29 cellular contexts compared by ENCODE assay signal in the genomic region with DNA sequence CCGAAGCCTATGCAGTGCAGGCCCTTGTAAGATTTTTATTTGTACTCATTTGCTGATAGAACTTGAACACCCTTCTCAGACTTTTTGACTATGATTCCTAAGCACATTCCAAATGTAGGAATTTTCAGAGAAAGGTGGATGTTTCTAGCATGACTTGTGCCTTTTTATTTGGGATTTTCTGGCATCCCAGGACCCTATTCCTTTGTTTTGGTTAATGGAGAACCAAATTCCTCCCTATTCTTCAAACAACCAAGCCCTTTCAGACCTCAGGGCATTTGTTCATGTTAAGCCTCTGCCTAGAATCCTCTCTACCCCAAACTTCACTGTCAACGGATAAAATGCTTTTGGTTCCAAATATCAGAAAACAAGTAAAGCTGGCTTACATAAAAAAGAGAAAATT.
"Had no signal": no experiment of that assay in that cellular context is flagged by ENCODE, and none has a peak within 500 bp of the region (broad histone marks: within the 10 kb centered on the region; RNA-seq: fewer than 3 reads in every experiment).

No MANE protein-coding gene starts in this region.

- FAIRE-seq: RCC 7860 had no signal

- H3K4me1 Mint-ChIP-seq: activated B cell treated with CpG ODN at 0.5 μM for 24 hours; activated CD4-positive, alpha-beta T cell treated with anti-CD3 and anti-CD28 coated beads, Interleukin-2, amount 10 ng/mL, durations not matched to agents 24 days and 14 days; activated CD8-positive, alpha-beta memory T cell treated with anti-CD3 and anti-CD28 coated beads, Interleukin-2, amount 10 ng/mL, durations not matched to agents 7 days and 5 days; activated naive CD4-positive, alpha-beta T cell treated with anti-CD3 and anti-CD28 coated beads, Interleukin-2, amount 50 U/mL, for 24 hours; central memory CD8-positive, alpha-beta T cell; T-helper 17 cell had no signal

- H3K36me3 Mint-ChIP-seq: activated CD8-positive, alpha-beta memory T cell treated with anti-CD3 and anti-CD28 coated beads, Interleukin-2, amount 10 ng/mL, durations not matched to agents 7 days and 5 days; activated naive CD4-positive, alpha-beta T cell treated with anti-CD3 and anti-CD28 coated beads, Interleukin-2, amount 50 U/mL, for 24 hours; brain had no signal

- H3K27ac Mint-ChIP-seq: activated B cell treated with CpG ODN at 0.5 μM for 24 hours; activated CD4-positive, alpha-beta T cell treated with anti-CD3 and anti-CD28 coated beads, Interleukin-2, amount 10 ng/mL, durations not matched to agents 24 days and 14 days; activated CD8-positive, alpha-beta memory T cell treated with anti-CD3 and anti-CD28 coated beads, Interleukin-2, amount 10 ng/mL, durations not matched to agents 7 days and 5 days; activated naive CD4-positive, alpha-beta T cell treated with anti-CD3 and anti-CD28 coated beads, Interleukin-2, amount 50 U/mL, for 24 hours; activated T-cell treated with anti-CD3 and anti-CD28 coated beads, Interleukin-2, amount 50 U/mL, for 24 hours; activated T-helper 1 cell treated with anti-CD3 and anti-CD28 coated beads, Interleukin-12 subunit alpha, Interleukin-12 subunit beta, Interleukin-2, Interleukin-4 antibody, amounts not matched to agents 30 ng/mL and 10 ng/mL and 1 ng/mL, durations not matched to agents 14 hours and 24 hours and 36 hours; T-helper 17 cell had no signal

- DNase-seq: activated B cell treated with CpG ODN at 0.5 μM for 24 hours; activated CD4-positive, alpha-beta T cell treated with anti-CD3 and anti-CD28 coated beads for 1 hour; activated CD4-positive, alpha-beta T cell treated with anti-CD3 and anti-CD28 coated beads, Interleukin-2, amount 10 ng/mL, durations not matched to agents 24 days and 14 days; activated CD4-positive, alpha-beta T cell treated with anti-CD3 and anti-CD28 coated beads, Interleukin-2, amount 50 U/mL, for 48 hours; activated CD8-positive, alpha-beta memory T cell treated with anti-CD3 and anti-CD28 coated beads, Interleukin-2, amount 10 ng/mL, durations not matched to agents 7 days and 5 days; activated effector memory CD4-positive, alpha-beta T cell treated with Interleukin-2 at 50 U/mL for 16 hours; activated naive CD4-positive, alpha-beta T cell; activated T-cell treated with anti-CD3 and anti-CD28 coated beads, Interleukin-2, amount 50 U/mL, for 24 hours; aorta; KG1; NCI-H1092; NCI-H1417 treated with DMSO at 0.1 percent for 48 hours; NCI-H1694; NCI-H2029; NCI-H2107; NCI-H2171 treated with DMSO at 0.1 percent for 48 hours; NCI-H226; NCI-H526; NCI-H774; PC-3; SHP77; T-helper 17 cell; T-helper 9 cell had no signal

- H3K27me3 ChIP-seq: SJSA1 had no signal

- H3K27me3 Mint-ChIP-seq: activated B cell treated with CpG ODN at 0.5 μM for 24 hours; activated CD4-positive, alpha-beta T cell treated with anti-CD3 and anti-CD28 coated beads, Interleukin-2, amount 10 ng/mL, durations not matched to agents 24 days and 14 days; brain had no signal

- H3K4me3 Mint-ChIP-seq: activated B cell treated with CpG ODN at 0.5 μM for 24 hours; activated CD4-positive, alpha-beta T cell treated with anti-CD3 and anti-CD28 coated beads, Interleukin-2, amount 10 ng/mL, durations not matched to agents 24 days and 14 days; activated CD8-positive, alpha-beta memory T cell treated with anti-CD3 and anti-CD28 coated beads, Interleukin-2, amount 10 ng/mL, durations not matched to agents 7 days and 5 days; activated naive CD4-positive, alpha-beta T cell treated with anti-CD3 and anti-CD28 coated beads, Interleukin-2, amount 50 U/mL, for 24 hours; activated T-cell treated with anti-CD3 and anti-CD28 coated beads, Interleukin-2, amount 50 U/mL, for 24 hours; activated T-helper 1 cell treated with anti-CD3 and anti-CD28 coated beads, Interleukin-12 subunit alpha, Interleukin-12 subunit beta, Interleukin-2, Interleukin-4 antibody, amounts not matched to agents 30 ng/mL and 10 ng/mL and 1 ng/mL, durations not matched to agents 14 hours and 24 hours and 36 hours; brain; central memory CD8-positive, alpha-beta T cell; T-helper 17 cell had no signal

- H3K4me3 ChIP-seq: SJSA1 had no signal

- H3K9me3 Mint-ChIP-seq: activated B cell treated with CpG ODN at 0.5 μM for 24 hours; activated CD4-positive, alpha-beta T cell treated with anti-CD3 and anti-CD28 coated beads, Interleukin-2, amount 10 ng/mL, durations not matched to agents 24 days and 14 days; activated naive CD4-positive, alpha-beta T cell treated with anti-CD3 and anti-CD28 coated beads, Interleukin-2, amount 50 U/mL, for 24 hours; activated T-cell treated with anti-CD3 and anti-CD28 coated beads, Interleukin-2, amount 50 U/mL, for 24 hours; central memory CD8-positive, alpha-beta T cell had no signal

- H3K36me3 ChIP-seq: SJSA1 had no signal

- H3K27ac ChIP-seq: SJSA1 had no signal

- H3K9me3 ChIP-seq: SJSA1 had no signal

- ATAC-seq: activated CD8-positive, alpha-beta memory T cell treated with anti-CD3 and anti-CD28 coated beads, Interleukin-2, amount 10 ng/mL, durations not matched to agents 7 days and 5 days; PC-3; T-helper 17 cell had no signal
